8 cellular contexts compared by ENCODE assay signal in the genomic region with DNA sequence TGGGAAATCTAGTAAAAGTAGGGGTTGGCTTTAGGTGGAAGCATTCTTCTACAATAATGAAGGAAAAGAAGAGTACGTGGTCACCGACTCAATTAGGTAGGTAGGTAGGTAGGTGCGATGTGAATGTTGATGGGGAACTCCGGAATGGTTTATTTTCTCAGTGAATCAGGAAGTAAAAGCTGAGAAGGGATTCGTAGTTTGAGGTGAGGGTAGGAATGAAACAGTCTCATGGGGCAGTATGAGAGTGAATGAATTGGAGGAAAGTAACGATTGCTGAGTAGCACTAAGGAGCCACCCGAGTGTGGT. TPM values are rescaled to one million over a fixed set of nuclear protein-coding genes. Genes with fewer than 3 reads are reported as not detected.
DNase-seq lines count a peak whose midpoint lies in the region; ATAC-seq and TF ChIP-seq lines count a peak whose summit lies in the region.

No MANE protein-coding gene starts in this region.

- TF ChIP-seq CTCF in GM23338 (conservative IDR thresholded peaks at IDR 0.05; ENCODE audit: low read depth in 2 of 2) (no peak), stomach (IDR thresholded peaks at IDR 0.05) (no peak)

- no peak overlapping the region for H3K27ac Mint-ChIP-seq in GM23338

- H3K4me3 ChIP-seq in GM23338, result peak overlapping the region; percentile 82
- H3K4me3 ChIP-seq in SJCRH30, result peak overlapping the region; percentile 53
- H3K4me3 ChIP-seq in iPS DF 6.9 (ENCODE audit: low read length), result peak overlapping the region; percentile 57; the same call in 1 of the 2 replicates
- peak overlapping the region in 3 of 4 donors; percentile 9 to 31 (median 23) for H3K4me3 ChIP-seq in stomach

- H3K4me3 Mint-ChIP-seq in GM23338, result no peak overlapping the region

- peaks cover 21% of the 10 kb centered on the region for H3K27me3 ChIP-seq in GM23338 (ENCODE audit: insufficient read depth)
- no peaks in the 10 kb centered on the region for H3K27me3 ChIP-seq in SJCRH30
- no peaks in the 10 kb centered on the region for H3K27me3 ChIP-seq in iPS DF 6.9 (ENCODE audit: control insufficient read depth, insufficient read depth, low read length)
- H3K27me3 ChIP-seq in stomach, result no peaks in the 10 kb centered on the region

- TF ChIP-seq EP300 in stomach (IDR thresholded peaks at IDR 0.05), result no peak

- peaks cover 7% of the 10 kb centered on the region; the same call in 1 of the 2 replicates for H3K36me3 ChIP-seq in GM23338 (ENCODE audit: insufficient read depth)
- H3K36me3 ChIP-seq in SJCRH30, result no peaks in the 10 kb centered on the region; the same call in 1 of the 2 replicates
- H3K36me3 ChIP-seq in iPS DF 6.9 (ENCODE audit: control insufficient read depth, insufficient read depth, low read length), result peaks cover 12% of the 10 kb centered on the region; the same call in 1 of the 2 replicates
- peaks cover 39 to 41% (median 41%) of the 10 kb centered on the region in 4 donors for H3K36me3 ChIP-seq in stomach

- DNase-seq in GM23338 (ENCODE audit: low spot score), result no peak
- no peak for DNase-seq in SJCRH30
- no peak for DNase-seq in iPS DF 6.9 (ENCODE audit: low read depth, low spot score)
- DNase-seq in stomach, result no peak
- DNase-seq in NCI-H524 treated with DMSO at 0.1 percent for 48 hours (lab: John Stamatoyannopoulos, UW), result no peak
- no peak for DNase-seq in NCI-H146 treated with DMSO at 0.1 percent for 48 hours (lab: John Stamatoyannopoulos, UW; ENCODE audit: unreplicated experiment)
- no peak for DNase-seq in effector CD8-positive, alpha-beta T cell (lab: John Stamatoyannopoulos, UW)

- no peaks in the 10 kb centered on the region for H4K20me1 ChIP-seq in GM23338 (replicated peaks; ENCODE audit: insufficient read depth)

- H3K79me2 ChIP-seq in GM23338 (replicated peaks; ENCODE audit: insufficient read depth), result no peaks in the 10 kb centered on the region

- peaks cover 17% of the 10 kb centered on the region for H3K36me3 Mint-ChIP-seq in GM23338 (ENCODE audit: low read depth)

- H2AFZ ChIP-seq in GM23338, result peak overlapping the region; percentile 97

- H3K9me2 ChIP-seq in GM23338 (ENCODE audit: insufficient read depth), result no peaks in the 10 kb centered on the region

- H3K27me3 Mint-ChIP-seq in GM23338 (ENCODE audit: insufficient read depth, low read depth, poor library complexity), result peaks cover 8% of the 10 kb centered on the region

- H3K4me1 ChIP-seq in GM23338 (ENCODE audit: insufficient read depth) (peaks cover 18% of the 10 kb centered on the region), SJCRH30 (peaks cover 3% of the 10 kb centered on the region; the same call in 1 of the 2 replicates), iPS DF 6.9 (ENCODE audit: control insufficient read depth, insufficient read depth, low read length) (peaks cover 2% of the 10 kb centered on the region; the same call in 1 of the 2 replicates), stomach (peaks cover 22 to 56% (median 39%) of the 10 kb centered on the region in 4 donors)

- no peaks in the 10 kb centered on the region for H3K9me3 ChIP-seq in SJCRH30 (replicated peaks)
- H3K9me3 ChIP-seq in iPS DF 6.9 (ENCODE audit: control insufficient read depth, insufficient read depth, low read length), result no peaks in the 10 kb centered on the region
- H3K9me3 ChIP-seq in stomach, result no peaks in the 10 kb centered on the region

- no peak for TF ChIP-seq POLR2A in stomach (IDR thresholded peaks at IDR 0.05)

- H3K4me1 Mint-ChIP-seq in GM23338, result peaks cover 11% of the 10 kb centered on the region

- peak overlapping the region; percentile 91 for H3K4me2 ChIP-seq in GM23338

- WGBS in iPS DF 6.9 (ENCODE audit: insufficient coverage, insufficient read length), result no CpG with 5 or more reads among the region's 7 CpGs
- WGBS in stomach, 5 donors, result 0 to 2% (median 1%) methylated on average over 7 of the region's 7 CpGs

- H3K27ac ChIP-seq in GM23338 (ENCODE audit: low read depth) (no peak overlapping the region), SJCRH30 (no peak overlapping the region), iPS DF 6.9 (ENCODE audit: low read length) (no peak overlapping the region), stomach (peak overlapping the region; percentile 85 to 100 (median 87))

- H3F3A ChIP-seq in GM23338 (replicated peaks; ENCODE audit: low read depth), result peaks cover 32% of the 10 kb centered on the region

- peaks cover 4% of the 10 kb centered on the region; the same call in 1 of the 3 replicates for H3K9me3 Mint-ChIP-seq in GM23338

- intact Hi-C loops in stomach (cut with DNase I; ENCODE audit: low total_unique reads), result no loop called here

- ATAC-seq in GM23338 (no peak; the same call in 2 of the 3 replicates), GM19452 (IDR thresholded peaks at IDR 0.05; ENCODE audit: unreplicated experiment) (no peak)

TF ChIP-seq in GM23338, 12 proteins besides CTCF, POLR2A, EP300 and RAD21 (continues in another document):
- TF ChIP-seq EZH2phosphoT487 (IDR thresholded peaks at IDR 0.05; ENCODE audit: unreplicated experiment) (no peak), ZNF331 (CRISPR knock-in tag; IDR thresholded peaks at IDR 0.05; ENCODE audit: low read depth) (no peak), ZNF114 (CRISPR knock-in tag; IDR thresholded peaks at IDR 0.05) (no peak), CREB1 (CRISPR knock-in tag; IDR thresholded peaks at IDR 0.05; ENCODE audit: low read depth) (no peak), EZH2 (IDR thresholded peaks at IDR 0.05; ENCODE audit: low read depth, unreplicated experiment) (no peak), JUNB (IDR thresholded peaks at IDR 0.05; ENCODE audit: unreplicated experiment) (no peak), POLR2AphosphoS5 (IDR thresholded peaks at IDR 0.05; ENCODE audit: low read depth) (no peak)
- TF ChIP-seq, protein P1, sequence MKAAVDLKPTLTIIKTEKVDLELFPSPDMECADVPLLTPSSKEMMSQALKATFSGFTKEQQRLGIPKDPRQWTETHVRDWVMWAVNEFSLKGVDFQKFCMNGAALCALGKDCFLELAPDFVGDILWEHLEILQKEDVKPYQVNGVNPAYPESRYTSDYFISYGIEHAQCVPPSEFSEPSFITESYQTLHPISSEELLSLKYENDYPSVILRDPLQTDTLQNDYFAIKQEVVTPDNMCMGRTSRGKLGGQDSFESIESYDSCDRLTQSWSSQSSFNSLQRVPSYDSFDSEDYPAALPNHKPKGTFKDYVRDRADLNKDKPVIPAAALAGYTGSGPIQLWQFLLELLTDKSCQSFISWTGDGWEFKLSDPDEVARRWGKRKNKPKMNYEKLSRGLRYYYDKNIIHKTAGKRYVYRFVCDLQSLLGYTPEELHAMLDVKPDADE (IDR thresholded peaks at IDR 0.05), result no peak

RNA-seq across cellular contexts. Expression of gene PER1, which starts 13.9 kb away (rescaled TPM):
- 36.1 and 40.5 TPM in 2 replicates for total RNA-seq in GM23338 (2014; rRNA removed; shearing (Covaris generic))
- 12.2 and 12.4 TPM in 2 replicates for polyA plus RNA-seq in GM23338 (2016; fragmentation: Nextera tagmentation; extraction: Ambion mirVana)
- 9.3 and 13.5 TPM in 2 replicates for total RNA-seq in SJCRH30 (2014; rRNA removed; shearing (Covaris generic))
- total RNA-seq in stomach, result 100 to 1,000 TPM in 3 of 5 donors, 10 to 100 TPM in 2; 16.2 to 163 (median 137) TPM
- 10 to 100 TPM; 47.2 to 69.4 (median 66.7) TPM for polyA plus RNA-seq in stomach

RNA-seq across cellular contexts. Expression of gene HES7, which starts 14.4 kb away (rescaled TPM):
- 0.14 TPM in 1 of 2 replicates, not detected in the other for total RNA-seq in GM23338 (2014; rRNA removed; shearing (Covaris generic))
- polyA plus RNA-seq in GM23338 (2016; fragmentation: Nextera tagmentation; extraction: Ambion mirVana) (0.24 TPM in 1 of 2 replicates, not detected in the other), stomach (under 1 TPM in 2 of 3 donors, not detected in 1; 0.58 to 0.92 TPM)
- 0.79 and 0.91 TPM in 2 replicates for total RNA-seq in SJCRH30 (2014; rRNA removed; shearing (Covaris generic))
- not detected for total RNA-seq in stomach

RNA-seq across cellular contexts. Expression of gene ALOXE3, which starts 20.0 kb away (rescaled TPM):
- total RNA-seq in GM23338 (2014; rRNA removed; shearing (Covaris generic)), result 0.10 and 1.6 TPM in 2 replicates
- 0.27 TPM in 1 of 2 replicates, not detected in the other for polyA plus RNA-seq in GM23338 (2016; fragmentation: Nextera tagmentation; extraction: Ambion mirVana)
- total RNA-seq in SJCRH30 (2014; rRNA removed; shearing (Covaris generic)), result not detected in 2 replicates
- total RNA-seq in stomach, result not detected
- polyA plus RNA-seq in stomach, result under 1 TPM in 2 of 3 donors, not detected in 1; 0.12 to 0.43 TPM

RNA-seq across cellular contexts. Expression of gene VAMP2, which starts 24.4 kb away (rescaled TPM):
- total RNA-seq in GM23338 (2014; rRNA removed; shearing (Covaris generic)), result 6.9 and 9.8 TPM in 2 replicates
- polyA plus RNA-seq in GM23338 (2016; fragmentation: Nextera tagmentation; extraction: Ambion mirVana) (25.4 and 32.3 TPM in 2 replicates), stomach (10 to 100 TPM; 32.4 to 58.8 (median 43.1) TPM)
- total RNA-seq in SJCRH30 (2014; rRNA removed; shearing (Covaris generic)), result 6.1 and 7.9 TPM in 2 replicates
- total RNA-seq in stomach, result 100 to 1,000 TPM in 1 of 5 donors, 10 to 100 TPM in 2, 1 to 10 TPM in 2; 6.7 to 104 (median 17.3) TPM

RNA-seq across cellular contexts. Expression of gene TMEM107, which starts 37.9 kb away (rescaled TPM):
- 11.0 and 20.4 TPM in 2 replicates for total RNA-seq in GM23338 (2014; rRNA removed; shearing (Covaris generic))
- polyA plus RNA-seq in GM23338 (2016; fragmentation: Nextera tagmentation; extraction: Ambion mirVana), result 10.8 and 16.3 TPM in 2 replicates
- total RNA-seq in SJCRH30 (2014; rRNA removed; shearing (Covaris generic)), result 13.0 and 19.8 TPM in 2 replicates
- total RNA-seq in stomach, result 10 to 100 TPM in 3 of 5 donors, 1 to 10 TPM in 2; 5.2 to 37.6 (median 14.9) TPM
- polyA plus RNA-seq in stomach, result 10 to 100 TPM in 1 of 3 donors, 1 to 10 TPM in 2; 6.3 to 10.3 (median 8.0) TPM

Comparison
In these comparisons a context has a peak if more than half of its experiments do, and no peak if none do; other contexts are left out.
1. H3K27ac ChIP-seq: peak in stomach (5 of 5); none in GM23338 (single experiment), SJCRH30 (single experiment) and iPS DF 6.9 (single experiment).
2. H3K4me3 ChIP-seq: peak in every context shown above with its lines; median percentile 82 in GM23338; 57 in iPS DF 6.9; 53 in SJCRH30; 23 in stomach.